ENCODE assay signal across 12 cellular contexts in the genomic region with DNA sequence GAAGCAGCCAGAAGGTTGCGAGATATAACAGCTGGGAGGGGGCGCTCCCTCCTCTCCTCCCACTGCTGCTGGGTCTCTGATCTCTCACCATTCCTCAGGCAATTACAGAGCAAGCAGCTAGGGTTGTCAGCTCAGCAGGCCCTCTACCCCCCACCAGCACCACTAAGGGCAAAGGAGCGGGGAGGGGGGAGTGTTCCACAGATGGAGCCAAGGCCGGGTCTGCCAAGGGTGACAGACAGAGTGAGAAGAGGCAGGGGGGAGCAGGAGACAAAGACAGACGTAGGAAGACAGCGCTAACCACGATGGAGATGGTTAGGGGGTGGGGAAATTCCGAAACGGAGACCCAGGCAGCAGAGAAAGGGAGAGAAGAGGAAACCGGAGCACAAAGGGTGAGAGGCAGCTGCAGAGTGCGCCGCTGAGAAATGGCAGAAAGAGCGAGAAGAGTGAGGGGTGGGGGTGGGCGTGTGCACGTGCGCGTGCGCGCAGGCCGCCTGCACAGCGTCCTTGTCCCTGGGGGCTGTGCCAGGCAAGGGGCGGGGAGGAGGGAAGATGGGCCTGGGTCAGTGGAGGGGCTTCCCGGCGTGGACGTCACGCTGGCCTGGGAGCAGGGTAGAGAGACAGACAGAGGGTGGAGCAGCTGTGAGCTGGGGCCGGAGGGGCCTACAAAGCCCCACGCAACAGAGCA. TPM values are rescaled to one million over a fixed set of nuclear protein-coding genes. Genes with fewer than 3 reads are reported as not detected.
DNase-seq lines count a peak whose midpoint lies in the region; ATAC-seq, FAIRE-seq and TF ChIP-seq lines count a peak whose summit lies in the region.
"Had no signal": no experiment of that assay in that cellular context is flagged by ENCODE, and none has a peak within 500 bp of the region (broad histone marks: within the 10 kb centered on the region; RNA-seq: fewer than 3 reads in every experiment).

No MANE protein-coding gene starts in this region.

- no peaks in the 10 kb centered on the region for H3K36me3 Mint-ChIP-seq in activated T-helper 1 cell treated with anti-CD3 and anti-CD28 coated beads, Interleukin-12 subunit alpha, Interleukin-12 subunit beta, Interleukin-2, Interleukin-4 antibody, amounts not matched to agents 30 ng/mL and 10 ng/mL and 1 ng/mL, durations not matched to agents 14 hours and 24 hours and 36 hours (ENCODE audit: low read depth)

- no peaks in the 10 kb centered on the region for H3K9me3 ChIP-seq in neural cell (ENCODE audit: low read length)
- H3K9me3 ChIP-seq: psoas muscle had no signal

- H3K27ac ChIP-seq in neural cell (ENCODE audit: low read length): peak overlapping the region; percentile 95
- H3K27ac ChIP-seq: coronary artery, HL-60, psoas muscle had no signal

- DNase-seq in GM12891 (ENCODE audit: insufficient read length, low spot score) (no peak), NCI-H1436 (lab: John Stamatoyannopoulos, UW) (peak; percentile 71), GF-D8 (lab: John Stamatoyannopoulos, UW) (no peak), dedifferentiated amniotic fluid mesenchymal stem cell (ENCODE audit: extremely low spot score) (no peak), NCI-H748 treated with DMSO at 0.1 percent for 48 hours (lab: John Stamatoyannopoulos, UW) (no peak)
- peak; percentile 8 for DNase-seq in activated T-helper 1 cell treated with anti-CD3 and anti-CD28 coated beads, Interleukin-12 subunit alpha, Interleukin-12 subunit beta, Interleukin-2, Interleukin-4 antibody, amounts not matched to agents 30 ng/mL and 10 ng/mL and 1 ng/mL, durations not matched to agents 14 hours and 24 hours and 36 hours (ENCODE audit: low spot score)

- no peak overlapping the region for H2AFZ ChIP-seq in neural cell (ENCODE audit: low read depth, low read length)

- peak overlapping the region; percentile 80 for H3K4me3 Mint-ChIP-seq in activated T-helper 1 cell treated with anti-CD3 and anti-CD28 coated beads, Interleukin-12 subunit alpha, Interleukin-12 subunit beta, Interleukin-2, Interleukin-4 antibody, amounts not matched to agents 30 ng/mL and 10 ng/mL and 1 ng/mL, durations not matched to agents 14 hours and 24 hours and 36 hours

- H3K79me2 ChIP-seq in neural cell (replicated peaks; ENCODE audit: insufficient read depth, low read length): peaks cover 59% of the 10 kb centered on the region

- H3K27me3 Mint-ChIP-seq in activated T-helper 1 cell treated with anti-CD3 and anti-CD28 coated beads, Interleukin-12 subunit alpha, Interleukin-12 subunit beta, Interleukin-2, Interleukin-4 antibody, amounts not matched to agents 30 ng/mL and 10 ng/mL and 1 ng/mL, durations not matched to agents 14 hours and 24 hours and 36 hours (ENCODE audit: insufficient read depth): peaks cover 5% of the 10 kb centered on the region

- ATAC-seq in GM19452 (IDR thresholded peaks at IDR 0.05; ENCODE audit: unreplicated experiment): no peak
- ATAC-seq: psoas muscle had no signal

- TF ChIP-seq POLR2A in GM12891 (IDR thresholded peaks at IDR 0.05; ENCODE audit: low read depth, low read length): no peak

- H3K4me3 ChIP-seq in neural cell (ENCODE audit: low read length): peak overlapping the region; percentile 86
- H3K4me3 ChIP-seq: coronary artery, psoas muscle had no signal

- no peaks in the 10 kb centered on the region for H3K9me2 ChIP-seq in neural cell (ENCODE audit: insufficient read depth, low read length)

- no peaks in the 10 kb centered on the region for H3K27me3 ChIP-seq in neural cell (ENCODE audit: insufficient read depth, low read depth, low read length)

- peak; percentile 58 for TF ChIP-seq RAD21 in neural cell (conservative IDR thresholded peaks at IDR 0.05)

- no peaks in the 10 kb centered on the region for H4K20me1 ChIP-seq in neural cell (ENCODE audit: insufficient read depth)

- no peaks in the 10 kb centered on the region for H3F3A ChIP-seq in neural cell (ENCODE audit: insufficient read depth, low read length, poor library complexity, severe bottlenecking)

- peak overlapping the region; percentile 90 for H3K9ac ChIP-seq in neural cell (ENCODE audit: low read length)

- intact Hi-C loops in activated T-helper 1 cell treated with anti-CD3 and anti-CD28 coated beads, Interleukin-12 subunit alpha, Interleukin-12 subunit beta, Interleukin-2, Interleukin-4 antibody, amounts not matched to agents 30 ng/mL and 10 ng/mL and 1 ng/mL, durations not matched to agents 14 hours and 24 hours and 36 hours (cut with micrococcal nuclease): loop anchor here (1.0 to 5.0 kb wide), 2 partner anchors 47 to 62 kb away; a partner anchor contains a TSS

- TF ChIP-seq CTCF in neural cell (IDR thresholded peaks at IDR 0.05; ENCODE audit: poor library complexity, severe bottlenecking): peak; percentile 37

- TF ChIP-seq EP300 in neural cell (conservative IDR thresholded peaks at IDR 0.05; ENCODE audit: poor library complexity, severe bottlenecking): peak; percentile 93

- peaks cover 24% of the 10 kb centered on the region for H3K4me1 Mint-ChIP-seq in activated T-helper 1 cell treated with anti-CD3 and anti-CD28 coated beads, Interleukin-12 subunit alpha, Interleukin-12 subunit beta, Interleukin-2, Interleukin-4 antibody, amounts not matched to agents 30 ng/mL and 10 ng/mL and 1 ng/mL, durations not matched to agents 14 hours and 24 hours and 36 hours (ENCODE audit: low read depth)

- H3K9me3 Mint-ChIP-seq in activated T-helper 1 cell treated with anti-CD3 and anti-CD28 coated beads, Interleukin-12 subunit alpha, Interleukin-12 subunit beta, Interleukin-2, Interleukin-4 antibody, amounts not matched to agents 30 ng/mL and 10 ng/mL and 1 ng/mL, durations not matched to agents 14 hours and 24 hours and 36 hours: no peaks in the 10 kb centered on the region

- FAIRE-seq in GM12891 (lab: Jason Lieb, UNC): peak; percentile 73

- H3K36me3 ChIP-seq in neural cell (ENCODE audit: insufficient read depth, low read length): no peaks in the 10 kb centered on the region

- H3K27ac Mint-ChIP-seq in activated T-helper 1 cell treated with anti-CD3 and anti-CD28 coated beads, Interleukin-12 subunit alpha, Interleukin-12 subunit beta, Interleukin-2, Interleukin-4 antibody, amounts not matched to agents 30 ng/mL and 10 ng/mL and 1 ng/mL, durations not matched to agents 14 hours and 24 hours and 36 hours: peak overlapping the region; percentile 73

- H3K4me2 ChIP-seq in neural cell (ENCODE audit: low read length): peak overlapping the region; percentile 48

TF ChIP-seq in GM12891, 5 proteins besides CTCF, POLR2A, EP300 and RAD21:
- TF ChIP-seq PAX5 (IDR thresholded peaks at IDR 0.05; ENCODE audit: insufficient read depth, low read length, severe bottlenecking) (no peak), TAF1 (IDR thresholded peaks at IDR 0.05; ENCODE audit: low read depth, low read length) (no peak), POU2F2 (IDR thresholded peaks at IDR 0.05; ENCODE audit: low read depth, low read length) (no peak), SPI1 (IDR thresholded peaks at IDR 0.05; ENCODE audit: low read depth, low read length) (no peak), POLR2AphosphoS5 (IDR thresholded peaks at IDR 0.05; ENCODE audit: low read depth, low read length) (no peak)

TF ChIP-seq in neural cell, 6 proteins besides CTCF, POLR2A, EP300 and RAD21 (continues in another document):
- TF ChIP-seq SMC3 (conservative IDR thresholded peaks at IDR 0.05; ENCODE audit: poor library complexity): peak; percentile 64

RNA-seq across cellular contexts. Expression of a gene that starts 6.9 kb away (rescaled TPM):
- 0.36 TPM for polyA plus RNA-seq in GM12891 (2012; ENCODE audit: low read depth, missing spikeins)
- total RNA-seq in activated T-helper 1 cell treated with anti-CD3 and anti-CD28 coated beads, Interleukin-12 subunit alpha, Interleukin-12 subunit beta, Interleukin-2, Interleukin-4 antibody, amounts not matched to agents 30 ng/mL and 10 ng/mL and 1 ng/mL, durations not matched to agents 14 hours and 24 hours and 36 hours: 1.7 and 3.3 TPM in 2 replicates
- 88.0 and 119 TPM in 2 replicates for polyA plus RNA-seq in neural cell
- polyA minus RNA-seq in neural cell: 186 and 191 TPM in 2 replicates

RNA-seq across cellular contexts. Expression of a gene that starts 25.4 kb away (rescaled TPM):
- 0.44 TPM for polyA plus RNA-seq in GM12891 (2012; ENCODE audit: low read depth, missing spikeins)
- total RNA-seq in activated T-helper 1 cell treated with anti-CD3 and anti-CD28 coated beads, Interleukin-12 subunit alpha, Interleukin-12 subunit beta, Interleukin-2, Interleukin-4 antibody, amounts not matched to agents 30 ng/mL and 10 ng/mL and 1 ng/mL, durations not matched to agents 14 hours and 24 hours and 36 hours: not detected in 2 replicates
- not detected in 2 replicates for polyA plus RNA-seq in neural cell
- polyA minus RNA-seq in neural cell: not detected in 2 replicates
- total RNA-seq: activated CD8-positive, alpha-beta memory T cell treated with anti-CD3 and anti-CD28 coated beads for 36 hours had no signal

RNA-seq across cellular contexts. Expression of a gene that starts 47.0 kb away (rescaled TPM):
- polyA plus RNA-seq in GM12891 (2012; ENCODE audit: low read depth, missing spikeins): 57.8 TPM
- total RNA-seq in activated T-helper 1 cell treated with anti-CD3 and anti-CD28 coated beads, Interleukin-12 subunit alpha, Interleukin-12 subunit beta, Interleukin-2, Interleukin-4 antibody, amounts not matched to agents 30 ng/mL and 10 ng/mL and 1 ng/mL, durations not matched to agents 14 hours and 24 hours and 36 hours: 128 TPM in 2 replicates
- polyA plus RNA-seq in neural cell: 11.2 and 12.1 TPM in 2 replicates
- 2.9 and 5.3 TPM in 2 replicates for polyA minus RNA-seq in neural cell

RNA-seq across cellular contexts. Expression of a gene that starts 48.8 kb away (rescaled TPM):
- polyA plus RNA-seq in GM12891 (2012; ENCODE audit: low read depth, missing spikeins): 0.03 TPM
- 0.29 and 0.44 TPM in 2 replicates for total RNA-seq in activated T-helper 1 cell treated with anti-CD3 and anti-CD28 coated beads, Interleukin-12 subunit alpha, Interleukin-12 subunit beta, Interleukin-2, Interleukin-4 antibody, amounts not matched to agents 30 ng/mL and 10 ng/mL and 1 ng/mL, durations not matched to agents 14 hours and 24 hours and 36 hours
- 343 and 389 TPM in 2 replicates for polyA plus RNA-seq in neural cell
- 338 and 398 TPM in 2 replicates for polyA minus RNA-seq in neural cell

RNA-seq across cellular contexts. Expression of a gene that starts 55.7 kb away (rescaled TPM):
- 87.7 TPM for polyA plus RNA-seq in GM12891 (2012; ENCODE audit: low read depth, missing spikeins)
- total RNA-seq in activated T-helper 1 cell treated with anti-CD3 and anti-CD28 coated beads, Interleukin-12 subunit alpha, Interleukin-12 subunit beta, Interleukin-2, Interleukin-4 antibody, amounts not matched to agents 30 ng/mL and 10 ng/mL and 1 ng/mL, durations not matched to agents 14 hours and 24 hours and 36 hours: 150 and 156 TPM in 2 replicates
- 117 and 159 TPM in 2 replicates for polyA plus RNA-seq in neural cell
- 35.5 and 40.4 TPM in 2 replicates for polyA minus RNA-seq in neural cell

Comparison
In these comparisons a context has a peak if more than half of its experiments do, and no peak if none do; other contexts are left out.
1. DNase-seq: peak in NCI-H1436 (single experiment) and activated T-helper 1 cell treated with anti-CD3 and anti-CD28 coated beads, Interleukin-12 subunit alpha, Interleukin-12 subunit beta, Interleukin-2, Interleukin-4 antibody, amounts not matched to agents 30 ng/mL and 10 ng/mL and 1 ng/mL, durations not matched to agents 14 hours and 24 hours and 36 hours (single experiment); none in GM12891 (single experiment), GF-D8 (single experiment), dedifferentiated amniotic fluid mesenchymal stem cell (single experiment) and NCI-H748 treated with DMSO at 0.1 percent for 48 hours (single experiment).